In genomic region chr22:26779929-26780328, GRCh38 we compare ENCODE assay signal across 37 cellular contexts.
"Had no signal": no experiment of that assay in that cellular context is flagged by ENCODE, and none has a peak within 500 bp of the region (broad histone marks: within the 10 kb centered on the region; RNA-seq: fewer than 3 reads in every experiment).

No MANE protein-coding gene starts in this region.

- H3K36me3 ChIP-seq: cardiac muscle cell had no signal

- H3K27me3 Mint-ChIP-seq: activated B cell treated with CpG ODN at 0.5 μM for 24 hours; activated CD4-positive, alpha-beta memory T cell treated with anti-CD3 and anti-CD28 coated beads for 36 hours; activated CD4-positive, alpha-beta T cell treated with anti-CD3 and anti-CD28 coated beads, Interleukin-2, amount 10 ng/mL, durations not matched to agents 24 days and 14 days; activated CD8-positive, alpha-beta T cell treated with anti-CD3 and anti-CD28 coated beads for 36 hours; activated naive CD4-positive, alpha-beta T cell treated with anti-CD3 and anti-CD28 coated beads, Interleukin-2, amount 10 ng/mL, durations not matched to agents 7 days and 5 days; activated naive CD4-positive, alpha-beta T cell treated with anti-CD3 and anti-CD28 coated beads, Interleukin-2, amount 50 U/mL, for 24 hours; activated naive CD8-positive, alpha-beta T cell; activated naive CD8-positive, alpha-beta T cell treated with anti-CD3 and anti-CD28 coated beads, Interleukin-2, amount 10 ng/mL, durations not matched to agents 7 days and 5 days; activated naive CD8-positive, alpha-beta T cell treated with anti-CD3 and anti-CD28 coated beads, Interleukin-2, amount 50 U/mL, for 24 hours; brain; central memory CD8-positive, alpha-beta T cell had no signal

- H3K4me1 ChIP-seq: ascending aorta had no signal

- H3K4me3 ChIP-seq: ascending aorta, cardiac muscle cell had no signal

- ATAC-seq: activated CD8-positive, alpha-beta T cell treated with anti-CD3 and anti-CD28 coated beads for 36 hours; activated naive CD8-positive, alpha-beta T cell treated with anti-CD3 and anti-CD28 coated beads, Interleukin-2, amount 50 U/mL, for 24 hours; activated T-cell treated with anti-CD3 and anti-CD28 coated beads, Interleukin-2, amount 50 U/mL, for 4 hours had no signal

- H3K4me1 Mint-ChIP-seq: activated B cell treated with CpG ODN at 0.5 μM for 24 hours; activated CD4-positive, alpha-beta T cell treated with anti-CD3 and anti-CD28 coated beads, Interleukin-2, amount 10 ng/mL, durations not matched to agents 24 days and 14 days; activated naive CD4-positive, alpha-beta T cell treated with anti-CD3 and anti-CD28 coated beads, Interleukin-2, amount 10 ng/mL, durations not matched to agents 7 days and 5 days; activated naive CD4-positive, alpha-beta T cell treated with anti-CD3 and anti-CD28 coated beads, Interleukin-2, amount 50 U/mL, for 24 hours; central memory CD8-positive, alpha-beta T cell had no signal

- DNase-seq: activated B cell treated with CpG ODN at 0.5 μM for 24 hours; activated CD4-positive, alpha-beta memory T cell treated with anti-CD3 and anti-CD28 coated beads for 36 hours; activated CD4-positive, alpha-beta T cell treated with anti-CD3 and anti-CD28 coated beads for 4 hours; activated CD4-positive, alpha-beta T cell treated with anti-CD3 and anti-CD28 coated beads, Interleukin-2, amount 10 ng/mL, durations not matched to agents 24 days and 14 days; activated CD4-positive, alpha-beta T cell treated with anti-CD3 and anti-CD28 coated beads, Interleukin-2, amount 50 U/mL, for 1 hour; activated CD4-positive, alpha-beta T cell treated with anti-CD3 and anti-CD28 coated beads, Interleukin-2, amount 50 U/mL, for 4 hours; activated CD4-positive, CD25-positive, alpha-beta regulatory T cell treated with anti-CD3 and anti-CD28 coated beads, Interleukin-2, amount 50 U/mL, for 72 hours; activated CD8-positive, alpha-beta memory T cell treated with anti-CD3 and anti-CD28 coated beads, Interleukin-2, amount 50 U/mL, for 4 hours; activated CD8-positive, alpha-beta T cell treated with anti-CD3 and anti-CD28 coated beads for 36 hours; activated effector memory CD4-positive, alpha-beta T cell treated with Interleukin-2 at 50 U/mL for 16 hours; activated gamma-delta T cell; activated naive CD4-positive, alpha-beta T cell treated with anti-CD3 and anti-CD28 coated beads, Interleukin-2, amount 10 ng/mL, durations not matched to agents 7 days and 5 days; activated naive CD4-positive, alpha-beta T cell treated with Interleukin-2 at 50 U/mL for 16 hours; activated naive CD8-positive, alpha-beta T cell treated with anti-CD3 and anti-CD28 coated beads, Interleukin-2, amount 10 ng/mL, durations not matched to agents 7 days and 5 days; activated naive CD8-positive, alpha-beta T cell treated with anti-CD3 and anti-CD28 coated beads, Interleukin-2, amount 50 U/mL, for 24 hours; activated T-cell treated with anti-CD3 and anti-CD28 coated beads for 4 hours; activated T-cell treated with anti-CD3 and anti-CD28 coated beads, Interleukin-2, amount 50 U/mL, for 1 hour; activated T-cell treated with anti-CD3 and anti-CD28 coated beads, Interleukin-2, amount 50 U/mL, for 4 hours; amygdala; anterior cingulate cortex; caudate nucleus; cerebellar nuclear complex; T-helper 1 cell; T-helper 2 cell; T-helper 9 cell had no signal

- H3K4me3 Mint-ChIP-seq: activated B cell treated with CpG ODN at 0.5 μM for 24 hours; activated CD4-positive, alpha-beta memory T cell treated with anti-CD3 and anti-CD28 coated beads for 36 hours; activated CD4-positive, alpha-beta T cell treated with anti-CD3 and anti-CD28 coated beads, Interleukin-2, amount 10 ng/mL, durations not matched to agents 24 days and 14 days; activated CD8-positive, alpha-beta T cell treated with anti-CD3 and anti-CD28 coated beads for 36 hours; activated naive CD4-positive, alpha-beta T cell treated with anti-CD3 and anti-CD28 coated beads, Interleukin-2, amount 10 ng/mL, durations not matched to agents 7 days and 5 days; activated naive CD4-positive, alpha-beta T cell treated with anti-CD3 and anti-CD28 coated beads, Interleukin-2, amount 50 U/mL, for 24 hours; activated naive CD8-positive, alpha-beta T cell; activated naive CD8-positive, alpha-beta T cell treated with anti-CD3 and anti-CD28 coated beads, Interleukin-2, amount 10 ng/mL, durations not matched to agents 7 days and 5 days; activated naive CD8-positive, alpha-beta T cell treated with anti-CD3 and anti-CD28 coated beads, Interleukin-2, amount 50 U/mL, for 24 hours; activated T-cell treated with anti-CD3 and anti-CD28 coated beads, Interleukin-2, amount 50 U/mL, for 4 hours; brain; central memory CD8-positive, alpha-beta T cell; T-helper 1 cell treated with Interleukin-12 subunit alpha and Interleukin-12 subunit beta and Interleukin-4 antibody, amounts not matched to agents 30 μg/mL and 1 μg/mL, for 36 hours; T-helper 2 cell treated with Interferon-gamma antibody and Interleukin-4, amounts not matched to agents 5 μg/mL and 100 μg/mL, for 36 hours had no signal

- H3K27ac ChIP-seq: ascending aorta, cardiac muscle cell, VCaP had no signal

- FAIRE-seq: bronchial epithelial cell, TTC549 had no signal

- H3K27me3 ChIP-seq: ascending aorta, cardiac muscle cell had no signal

- H3K9me3 Mint-ChIP-seq: activated naive CD4-positive, alpha-beta T cell treated with anti-CD3 and anti-CD28 coated beads, Interleukin-2, amount 50 U/mL, for 24 hours; activated naive CD8-positive, alpha-beta T cell treated with anti-CD3 and anti-CD28 coated beads, Interleukin-2, amount 50 U/mL, for 24 hours; activated T-cell treated with anti-CD3 and anti-CD28 coated beads, Interleukin-2, amount 50 U/mL, for 4 hours; activated T-helper 2 cell treated with anti-CD3 and anti-CD28 coated beads, Interferon-gamma antibody, Interleukin-2, Interleukin-4, amounts not matched to agents 10 μg/mL and 5 μg/mL and 100 μg/mL, durations not matched to agents 14 hours and 24 hours and 36 hours; central memory CD8-positive, alpha-beta T cell had no signal

- H3K27ac Mint-ChIP-seq: activated B cell treated with CpG ODN at 0.5 μM for 24 hours; activated CD4-positive, alpha-beta memory T cell treated with anti-CD3 and anti-CD28 coated beads for 36 hours; activated CD4-positive, alpha-beta T cell treated with anti-CD3 and anti-CD28 coated beads, Interleukin-2, amount 10 ng/mL, durations not matched to agents 24 days and 14 days; activated CD8-positive, alpha-beta T cell treated with anti-CD3 and anti-CD28 coated beads for 36 hours; activated naive CD4-positive, alpha-beta T cell treated with anti-CD3 and anti-CD28 coated beads, Interleukin-2, amount 10 ng/mL, durations not matched to agents 7 days and 5 days; activated naive CD4-positive, alpha-beta T cell treated with anti-CD3 and anti-CD28 coated beads, Interleukin-2, amount 50 U/mL, for 24 hours; activated naive CD8-positive, alpha-beta T cell; activated naive CD8-positive, alpha-beta T cell treated with anti-CD3 and anti-CD28 coated beads, Interleukin-2, amount 10 ng/mL, durations not matched to agents 7 days and 5 days; activated naive CD8-positive, alpha-beta T cell treated with anti-CD3 and anti-CD28 coated beads, Interleukin-2, amount 50 U/mL, for 24 hours; activated T-helper 2 cell treated with anti-CD3 and anti-CD28 coated beads, Interferon-gamma antibody, Interleukin-2, Interleukin-4, amounts not matched to agents 10 μg/mL and 5 μg/mL and 100 μg/mL, durations not matched to agents 14 hours and 24 hours and 36 hours; T-helper 1 cell treated with Interleukin-12 subunit alpha and Interleukin-12 subunit beta and Interleukin-4 antibody, amounts not matched to agents 30 μg/mL and 1 μg/mL, for 36 hours; T-helper 2 cell treated with Interferon-gamma antibody and Interleukin-4, amounts not matched to agents 5 μg/mL and 100 μg/mL, for 36 hours had no signal
